ENCODE assay signal across 2 cellular contexts in genomic region chr11:69151811-69152210, GRCh38.
TF ChIP-seq lines count a peak whose summit lies in the region.

No MANE protein-coding gene starts in this region.

TF ChIP-seq in GM23338, 12 proteins besides CTCF, POLR2A, EP300 and RAD21 (continued from another document):
- TF ChIP-seq ZNF462 (CRISPR knock-in tag; IDR thresholded peaks at IDR 0.05) (no peak), ZNF331 (CRISPR knock-in tag; IDR thresholded peaks at IDR 0.05; ENCODE audit: low read depth) (no peak), JUNB (IDR thresholded peaks at IDR 0.05; ENCODE audit: unreplicated experiment) (no peak), EZH2phosphoT487 (IDR thresholded peaks at IDR 0.05; ENCODE audit: unreplicated experiment) (no peak), REST (IDR thresholded peaks at IDR 0.05; ENCODE audit: unreplicated experiment) (no peak), NANOG (IDR thresholded peaks at IDR 0.05; ENCODE audit: borderline replicate concordance) (no peak), POLR2AphosphoS5 (IDR thresholded peaks at IDR 0.05; ENCODE audit: low read depth) (no peak), ZNF114 (CRISPR knock-in tag; IDR thresholded peaks at IDR 0.05) (no peak), ETS1 (IDR thresholded peaks at IDR 0.05) (no peak), EZH2 (IDR thresholded peaks at IDR 0.05; ENCODE audit: low read depth, unreplicated experiment) (no peak), STAT1 (IDR thresholded peaks at IDR 0.05; ENCODE audit: unreplicated experiment) (no peak)

TF ChIP-seq in WTC11, 78 proteins besides CTCF, POLR2A, EP300 and RAD21 (continued from another document):
- TF ChIP-seq EMX1 (CRISPR knock-in tag; IDR thresholded peaks at IDR 0.05) (no peak), MXD4 (CRISPR knock-in tag; IDR thresholded peaks at IDR 0.05; ENCODE audit: borderline replicate concordance) (no peak), ZBTB43 (CRISPR knock-in tag; IDR thresholded peaks at IDR 0.05) (no peak), CDX4 (CRISPR knock-in tag; IDR thresholded peaks at IDR 0.05; ENCODE audit: borderline replicate concordance) (no peak)
